ENCODE assay signal across 24 cellular contexts in the genomic region with DNA sequence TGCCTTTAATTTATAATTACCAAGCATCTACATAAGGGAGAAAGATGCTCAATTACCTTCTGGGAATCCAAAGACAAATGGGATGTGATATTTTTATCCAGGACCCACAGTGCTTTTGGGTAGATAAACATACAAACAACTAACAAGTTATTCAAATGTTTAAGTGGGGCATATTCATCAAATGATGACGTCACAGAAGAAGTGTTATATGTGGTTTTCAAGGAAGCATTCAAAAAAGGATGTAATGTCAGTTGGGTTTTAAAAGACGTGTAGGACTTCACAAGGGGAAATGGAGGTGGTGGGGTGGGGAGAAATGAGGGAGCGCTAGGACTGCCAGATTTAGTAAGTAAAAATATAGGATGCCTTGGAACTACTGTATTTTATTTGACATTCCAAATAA.
DNase-seq lines count a peak whose midpoint lies in the region; ATAC-seq, FAIRE-seq and TF ChIP-seq lines count a peak whose summit lies in the region.
"Had no signal": no experiment of that assay in that cellular context is flagged by ENCODE, and none has a peak within 500 bp of the region (broad histone marks: within the 10 kb centered on the region; RNA-seq: fewer than 3 reads in every experiment).

No MANE protein-coding gene starts in this region.

- H3K4me3 ChIP-seq in A549 (no peak overlapping the region), GM12878 (no peak overlapping the region), osteoblast (ENCODE audit: insufficient read depth, low read length) (no peak overlapping the region)
- H3K4me3 ChIP-seq: BLaER1 treated with 17β-estradiol and CSF1 and Interleukin-3, amounts not matched to agents 10 nM and 100 nM had no signal

- no peak overlapping the region for H2AFZ ChIP-seq in GM12878 (ENCODE audit: control insufficient read depth, low read depth, low read length)
- no peak overlapping the region for H2AFZ ChIP-seq in osteoblast (ENCODE audit: low read length)

- H3K27me3 ChIP-seq in GM12878 (replicated peaks in 1 of 2; ENCODE audit: control insufficient read depth in 2 of 2, insufficient read depth in 2 of 2, low read length in 1 of 2) (no peaks in the 10 kb centered on the region), osteoblast (ENCODE audit: insufficient read depth, low read length) (no peaks in the 10 kb centered on the region)
- H3K27me3 ChIP-seq: BLaER1 treated with 17β-estradiol and CSF1 and Interleukin-3, amounts not matched to agents 10 nM and 100 nM had no signal

- H3K9me3 ChIP-seq in A549: peaks cover 11% of the 10 kb centered on the region
- no peaks in the 10 kb centered on the region for H3K9me3 ChIP-seq in GM12878 (replicated peaks; ENCODE audit: control insufficient read depth, insufficient read depth, low read length)
- H3K9me3 ChIP-seq in osteoblast (ENCODE audit: low read depth, low read length): no peaks in the 10 kb centered on the region

- TF ChIP-seq CTCF in A549 (IDR thresholded peaks at IDR 0.05): no peak
- no peak for TF ChIP-seq CTCF in D721Med (IDR thresholded peaks at IDR 0.05; ENCODE audit: insufficient read depth, missing control alignments)
- no peak for TF ChIP-seq CTCF in GM12878 (IDR thresholded peaks at IDR 0.05 in 2 of 3, conservative IDR thresholded peaks at IDR 0.05 in 1 of 3; ENCODE audit: control insufficient read depth in 2 of 3, extremely low read depth in 1 of 3, insufficient read depth in 1 of 3, low read depth in 3 of 3, low read length in 3 of 3)
- no peak for TF ChIP-seq CTCF in osteoblast (IDR thresholded peaks at IDR 0.05; ENCODE audit: extremely low read depth, low read depth, low read length)

- SMC1A ChIA-PET in GM12878 (lab: Charles Lee; ENCODE audit: uncharacterized antibody, unreplicated experiment): no interaction called here

- H3K36me3 ChIP-seq in GM12878 (ENCODE audit: control insufficient read depth in 2 of 2, insufficient read depth in 2 of 2, low read length in 1 of 2) (no peaks in the 10 kb centered on the region), osteoblast (ENCODE audit: insufficient read depth, low read length) (no peaks in the 10 kb centered on the region)
- H3K36me3 ChIP-seq: BLaER1 treated with 17β-estradiol and CSF1 and Interleukin-3, amounts not matched to agents 10 nM and 100 nM had no signal

- ATAC-seq in A549 (no peak), GM12878 (no peak)
- ATAC-seq: CD8-positive, alpha-beta T cell had no signal

- H4K20me1 ChIP-seq in GM12878 (ENCODE audit: control insufficient read depth, insufficient read depth) (no peaks in the 10 kb centered on the region), osteoblast (ENCODE audit: insufficient read depth, low read length) (no peaks in the 10 kb centered on the region)
- H4K20me1 ChIP-seq: BLaER1 treated with 17β-estradiol and CSF1 and Interleukin-3, amounts not matched to agents 10 nM and 100 nM had no signal

- no peak for TF ChIP-seq POLR2A in A549 (IDR thresholded peaks at IDR 0.05; ENCODE audit: low read length)
- no peak for TF ChIP-seq POLR2A in GM12878 (IDR thresholded peaks at IDR 0.05; ENCODE audit: low read depth, low read length)
- TF ChIP-seq POLR2A in erythroblast (IDR thresholded peaks at IDR 0.05; ENCODE audit: low read length): no peak

- no peak for TF ChIP-seq RAD21 in A549 (conservative IDR thresholded peaks at IDR 0.05 in 1 of 2, IDR thresholded peaks at IDR 0.05 in 1 of 2)
- TF ChIP-seq RAD21 in GM12878 (IDR thresholded peaks at IDR 0.05; ENCODE audit: insufficient read depth, low read depth, low read length): no peak

- POLR2A ChIA-PET in A549 (lab: Yijun Ruan, JAX): no interaction called here
- POLR2A ChIA-PET in GM12878 (lab: Charles Lee): no interaction called here

- RAD21 ChIA-PET in GM12878 (lab: Charles Lee; ENCODE audit: unreplicated experiment): no interaction called here

- CTCF ChIA-PET in A549 (lab: Yijun Ruan, JAX): no interaction called here
- CTCF ChIA-PET in GM12878 (lab: Yijun Ruan, JAX): no interaction called here

- intact Hi-C loops in GM12878 (cut with micrococcal nuclease; ENCODE audit: unreplicated experiment): no loop called here

- in situ Hi-C loops in GM12878 (cut with MboI): no loop called here

- no TSS peak for BruUV-seq in GM12878 (replicated peaks; lab: Mats Ljungman, UMichigan)

- H3K4me1 ChIP-seq in A549: no peaks in the 10 kb centered on the region
- no peaks in the 10 kb centered on the region for H3K4me1 ChIP-seq in GM12878 (ENCODE audit: control insufficient read depth, insufficient read depth, low read length)
- no peaks in the 10 kb centered on the region for H3K4me1 ChIP-seq in osteoblast (ENCODE audit: insufficient read depth, low read length)
- H3K4me1 ChIP-seq: BLaER1 treated with 17β-estradiol and CSF1 and Interleukin-3, amounts not matched to agents 10 nM and 100 nM; Caco-2 had no signal

- no peak for DNase-seq in A549 (ENCODE audit: low read depth in 1 of 2, low spot score in 1 of 2)
- DNase-seq in D721Med (ENCODE audit: insufficient read length, low spot score): no peak
- DNase-seq in LHCN-M2 (ENCODE audit: low read depth): peak; percentile 11
- DNase-seq in GM12878 (ENCODE audit: low read depth, low spot score): no peak
- DNase-seq in osteoblast (ENCODE audit: insufficient read length, low spot score, missing footprints): no peak
- no peak for DNase-seq in erythroblast (lab: John Stamatoyannopoulos, UW)
- DNase-seq in activated gamma-delta T cell (lab: John Stamatoyannopoulos, UW): no peak
- DNase-seq: 8988T; AML-193; Caco-2; Calu3; CD4-positive, alpha-beta T cell; CD8-positive, alpha-beta T cell; DMS 273 treated with DMSO at 0.1 percent for 48 hours; DMS153; DMS53; DMS79; DND-41; EL; GDM1 had no signal

- TF ChIP-seq EP300 in A549 (IDR thresholded peaks at IDR 0.05): no peak
- TF ChIP-seq EP300 in GM12878 (IDR thresholded peaks at IDR 0.05; ENCODE audit: borderline replicate concordance in 1 of 2, control insufficient read depth in 1 of 2, low read depth in 2 of 2, low read length in 2 of 2): no peak

- H3K79me2 ChIP-seq in GM12878 (ENCODE audit: control insufficient read depth, insufficient read depth, low read length) (no peaks in the 10 kb centered on the region), osteoblast (ENCODE audit: insufficient read depth, low read length) (no peaks in the 10 kb centered on the region)

- H3K4me2 ChIP-seq in A549 (no peak overlapping the region), GM12878 (ENCODE audit: control insufficient read depth, insufficient read depth) (no peak overlapping the region), osteoblast (ENCODE audit: insufficient read depth, low read length) (no peak overlapping the region)
- H3K4me2 ChIP-seq: BLaER1 treated with 17β-estradiol and CSF1 and Interleukin-3, amounts not matched to agents 10 nM and 100 nM had no signal

- 75% methylated on average over 3 of the region's 3 CpGs for WGBS in A549 (ENCODE audit: missing lambda C conversion rate)
- WGBS in GM12878 (ENCODE audit: insufficient coverage, insufficient replicate concordance, low lambda C conversion rate, missing lambda C conversion rate): 5% methylated on average over 3 of the region's 3 CpGs

- FAIRE-seq in A549 (lab: Jason Lieb, UNC) (peak; percentile 65), D721Med (lab: Jason Lieb, UNC) (peak; percentile 6), GM12878 (lab: Jason Lieb, UNC) (no peak)
- FAIRE-seq: GM12891, GM19239 had no signal

- H3K9ac ChIP-seq in GM12878 (ENCODE audit: control insufficient read depth, insufficient read depth, low read length): no peak overlapping the region
- H3K9ac ChIP-seq: BLaER1 treated with 17β-estradiol and CSF1 and Interleukin-3, amounts not matched to agents 10 nM and 100 nM had no signal

- H3K27ac ChIP-seq in A549: 0 out of 6 replicates have a peak overlapping the region, but pooled peaks of 1 of the 2 experiments have one; percentile 21
- H3K27ac ChIP-seq in GM12878 (ENCODE audit: control insufficient read depth, insufficient read depth): no peak overlapping the region
- no peak overlapping the region for H3K27ac ChIP-seq in osteoblast (ENCODE audit: low read depth, low read length)
- H3K27ac ChIP-seq: BLaER1 treated with 17β-estradiol and CSF1 and Interleukin-3, amounts not matched to agents 10 nM and 100 nM; C4-2B had no signal

TF ChIP-seq in A549, 52 proteins besides CTCF, POLR2A, EP300 and RAD21:
- no peak for TF ChIP-seq KDM1A (IDR thresholded peaks at IDR 0.05; ENCODE audit: low read depth)
- TF ChIP-seq, protein P1, sequence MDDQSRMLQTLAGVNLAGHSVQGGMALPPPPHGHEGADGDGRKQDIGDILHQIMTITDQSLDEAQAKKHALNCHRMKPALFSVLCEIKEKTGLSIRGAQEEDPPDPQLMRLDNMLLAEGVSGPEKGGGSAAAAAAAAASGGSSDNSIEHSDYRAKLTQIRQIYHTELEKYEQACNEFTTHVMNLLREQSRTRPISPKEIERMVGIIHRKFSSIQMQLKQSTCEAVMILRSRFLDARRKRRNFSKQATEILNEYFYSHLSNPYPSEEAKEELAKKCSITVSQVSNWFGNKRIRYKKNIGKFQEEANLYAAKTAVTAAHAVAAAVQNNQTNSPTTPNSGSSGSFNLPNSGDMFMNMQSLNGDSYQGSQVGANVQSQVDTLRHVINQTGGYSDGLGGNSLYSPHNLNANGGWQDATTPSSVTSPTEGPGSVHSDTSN (IDR thresholded peaks at IDR 0.05): no peak
- no peak for TF ChIP-seq HOXB5 (CRISPR knock-in tag; IDR thresholded peaks at IDR 0.05)

TF ChIP-seq in GM12878, 131 proteins besides CTCF, POLR2A, EP300 and RAD21:
- TF ChIP-seq NR2F1 (conservative IDR thresholded peaks at IDR 0.05) (no peak), ATF7 (IDR thresholded peaks at IDR 0.05; ENCODE audit: low read depth) (0 out of 2 replicates have a peak, but pooled peaks have one; percentile 20)
